Comparison of ENCODE assay signal across 27 cellular contexts in the genomic region with DNA sequence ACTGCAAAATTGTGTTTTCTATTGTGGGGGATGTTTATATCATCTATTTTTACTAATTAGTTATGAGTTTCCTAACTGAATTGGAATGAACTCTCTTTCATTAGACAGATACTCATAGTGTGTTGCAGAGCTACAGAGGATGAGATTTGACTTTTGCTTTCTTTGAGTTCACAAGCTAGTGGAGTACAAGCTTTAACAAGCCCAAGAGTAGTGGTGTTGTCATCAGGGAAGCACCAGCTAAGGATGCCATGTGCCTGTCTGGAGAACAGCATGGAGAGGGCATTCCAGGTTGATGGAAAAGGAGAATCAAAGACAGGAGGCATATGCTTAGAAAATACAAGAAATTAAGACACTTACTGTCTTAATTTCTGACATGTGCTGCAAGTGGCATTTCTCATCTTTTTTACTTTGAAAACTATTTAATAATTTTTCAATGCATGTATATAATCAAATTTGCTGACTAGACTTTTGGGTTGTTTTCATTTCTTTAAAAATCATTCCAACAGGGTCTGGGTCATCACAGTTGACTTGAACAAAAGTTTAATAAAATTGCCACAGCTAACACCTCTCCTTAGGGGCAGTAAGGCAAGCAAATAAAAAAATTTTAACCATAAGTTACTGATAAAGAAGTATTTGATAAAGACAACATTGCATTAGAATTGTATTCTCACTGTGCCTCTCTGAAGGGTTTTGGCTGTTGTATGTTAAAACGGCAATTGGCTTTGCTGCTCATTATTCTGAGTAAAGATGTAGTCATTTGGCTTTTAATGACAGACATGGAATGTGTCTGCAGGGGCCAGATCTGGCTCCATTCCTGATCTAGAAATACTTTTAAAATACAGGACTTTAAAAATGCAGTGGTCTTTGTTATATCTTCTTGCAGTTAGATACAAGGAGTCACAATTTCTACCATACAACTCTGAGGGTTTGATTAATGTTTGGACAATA.
"Had no signal": no experiment of that assay in that cellular context is flagged by ENCODE, and none has a peak within 500 bp of the region (broad histone marks: within the 10 kb centered on the region; RNA-seq: fewer than 3 reads in every experiment).

No MANE protein-coding gene starts in this region.

- H3K27ac Mint-ChIP-seq: activated CD4-positive, alpha-beta memory T cell treated with anti-CD3 and anti-CD28 coated beads, Interleukin-2, amount 10 ng/mL, durations not matched to agents 7 days and 5 days; activated CD4-positive, alpha-beta T cell treated with anti-CD3 and anti-CD28 coated beads, Interleukin-2, amount 10 ng/mL, durations not matched to agents 24 days and 14 days; activated CD8-positive, alpha-beta memory T cell treated with anti-CD3 and anti-CD28 coated beads, Interleukin-2, amount 10 ng/mL, durations not matched to agents 7 days and 5 days; activated naive CD4-positive, alpha-beta T cell treated with anti-CD3 and anti-CD28 coated beads, Interleukin-2, amount 10 ng/mL, durations not matched to agents 7 days and 5 days; activated naive CD8-positive, alpha-beta T cell treated with anti-CD3 and anti-CD28 coated beads, Interleukin-2, amount 50 U/mL, for 24 hours; stimulated activated memory B cell treated with anti-CD40 and anti-IgM and Interleukin-4, amounts not matched to agents 10 μg/mL and 1 μg/mL and 100 μg/mL, for 72 hours had no signal

- H3K36me3 ChIP-seq: brain microvascular endothelial cell, heart right ventricle, lower lobe of right lung, stomach, transverse colon had no signal

- DNase-seq: activated CD4-positive, alpha-beta memory T cell treated with anti-CD3 and anti-CD28 coated beads, Interleukin-2, amount 10 ng/mL, durations not matched to agents 7 days and 5 days; activated CD4-positive, alpha-beta T cell treated with anti-CD3 and anti-CD28 coated beads, Interleukin-2, amount 10 ng/mL, durations not matched to agents 24 days and 14 days; activated CD8-positive, alpha-beta memory T cell treated with anti-CD3 and anti-CD28 coated beads, Interleukin-2, amount 10 ng/mL, durations not matched to agents 7 days and 5 days; activated effector memory CD4-positive, alpha-beta T cell treated with anti-CD3 and anti-CD28 coated beads, Interleukin-2, amount 50 U/mL, for 16 hours; activated naive CD4-positive, alpha-beta T cell treated with anti-CD3 and anti-CD28 coated beads, Interleukin-2, amount 10 ng/mL, durations not matched to agents 7 days and 5 days; activated naive CD8-positive, alpha-beta T cell treated with anti-CD3 and anti-CD28 coated beads, Interleukin-2, amount 50 U/mL, for 24 hours; activated T-cell treated with anti-CD3 and anti-CD28 coated beads for 4 hours; brain microvascular endothelial cell; effector memory CD4-positive, alpha-beta T cell; heart right ventricle; kidney; lower lobe of right lung; right cardiac atrium; stimulated activated CD4-positive, alpha-beta T cell treated with anti-CD3 and anti-CD28 coated beads, Interleukin-2, amount 100 ng/mL, for 24 hours; stomach; T-helper 2 cell; transverse colon had no signal

- H3K4me1 Mint-ChIP-seq: activated CD4-positive, alpha-beta memory T cell treated with anti-CD3 and anti-CD28 coated beads, Interleukin-2, amount 10 ng/mL, durations not matched to agents 7 days and 5 days; activated CD4-positive, alpha-beta T cell treated with anti-CD3 and anti-CD28 coated beads, Interleukin-2, amount 10 ng/mL, durations not matched to agents 24 days and 14 days; activated CD8-positive, alpha-beta memory T cell treated with anti-CD3 and anti-CD28 coated beads, Interleukin-2, amount 10 ng/mL, durations not matched to agents 7 days and 5 days; activated naive CD4-positive, alpha-beta T cell treated with anti-CD3 and anti-CD28 coated beads, Interleukin-2, amount 10 ng/mL, durations not matched to agents 7 days and 5 days; activated naive CD8-positive, alpha-beta T cell treated with anti-CD3 and anti-CD28 coated beads, Interleukin-2, amount 50 U/mL, for 24 hours; central memory CD8-positive, alpha-beta T cell; stimulated activated memory B cell treated with anti-CD40 and anti-IgM and Interleukin-4, amounts not matched to agents 10 μg/mL and 1 μg/mL and 100 μg/mL, for 72 hours had no signal

- H3K9me3 Mint-ChIP-seq: activated CD4-positive, alpha-beta T cell treated with anti-CD3 and anti-CD28 coated beads, Interleukin-2, amount 10 ng/mL, durations not matched to agents 24 days and 14 days had no signal

- ATAC-seq: activated CD4-positive, CD25-positive, alpha-beta regulatory T cell treated with anti-CD3 and anti-CD28 coated beads, Interleukin-2, amount 50 U/mL, for 24 hours; activated CD8-positive, alpha-beta memory T cell treated with anti-CD3 and anti-CD28 coated beads, Interleukin-2, amount 10 ng/mL, durations not matched to agents 7 days and 5 days; activated naive CD8-positive, alpha-beta T cell treated with anti-CD3 and anti-CD28 coated beads, Interleukin-2, amount 50 U/mL, for 24 hours; esophagus mucosa; left lobe of liver; lower lobe of right lung; stimulated activated memory B cell treated with anti-CD40 and anti-IgM and Interleukin-4, amounts not matched to agents 10 μg/mL and 1 μg/mL and 100 μg/mL, for 72 hours had no signal

- FAIRE-seq: colon, kidney, urothelium cell line had no signal

- H3K79me2 ChIP-seq: parathyroid adenoma had no signal

- H3K36me3 Mint-ChIP-seq: activated CD8-positive, alpha-beta memory T cell treated with anti-CD3 and anti-CD28 coated beads, Interleukin-2, amount 10 ng/mL, durations not matched to agents 7 days and 5 days; activated naive CD4-positive, alpha-beta T cell treated with anti-CD3 and anti-CD28 coated beads, Interleukin-2, amount 10 ng/mL, durations not matched to agents 7 days and 5 days; stimulated activated memory B cell treated with anti-CD40 and anti-IgM and Interleukin-4, amounts not matched to agents 10 μg/mL and 1 μg/mL and 100 μg/mL, for 72 hours had no signal

- H3K9ac ChIP-seq: parathyroid adenoma had no signal

- H2AFZ ChIP-seq: parathyroid adenoma had no signal

- H3K4me3 Mint-ChIP-seq: activated CD4-positive, alpha-beta memory T cell treated with anti-CD3 and anti-CD28 coated beads, Interleukin-2, amount 10 ng/mL, durations not matched to agents 7 days and 5 days; activated CD4-positive, alpha-beta T cell treated with anti-CD3 and anti-CD28 coated beads, Interleukin-2, amount 10 ng/mL, durations not matched to agents 24 days and 14 days; activated CD8-positive, alpha-beta memory T cell treated with anti-CD3 and anti-CD28 coated beads, Interleukin-2, amount 10 ng/mL, durations not matched to agents 7 days and 5 days; activated naive CD4-positive, alpha-beta T cell treated with anti-CD3 and anti-CD28 coated beads, Interleukin-2, amount 10 ng/mL, durations not matched to agents 7 days and 5 days; activated naive CD8-positive, alpha-beta T cell treated with anti-CD3 and anti-CD28 coated beads, Interleukin-2, amount 50 U/mL, for 24 hours; central memory CD8-positive, alpha-beta T cell; stimulated activated memory B cell treated with anti-CD40 and anti-IgM and Interleukin-4, amounts not matched to agents 10 μg/mL and 1 μg/mL and 100 μg/mL, for 72 hours had no signal

- H3K4me3 ChIP-seq: heart right ventricle, lower lobe of right lung, skin epidermis, stomach, transverse colon had no signal

- H3K9me3 ChIP-seq: transverse colon had no signal

- H3K4me1 ChIP-seq: heart right ventricle, lower lobe of right lung, parathyroid adenoma, stomach, transverse colon had no signal

- H3K27me3 ChIP-seq: brain microvascular endothelial cell, stomach, transverse colon had no signal

- H3K27ac ChIP-seq: brain microvascular endothelial cell, heart right ventricle, lower lobe of right lung, parathyroid adenoma, skin epidermis, stomach, transverse colon, VCaP had no signal

- H3K27me3 Mint-ChIP-seq: activated CD4-positive, alpha-beta memory T cell treated with anti-CD3 and anti-CD28 coated beads, Interleukin-2, amount 10 ng/mL, durations not matched to agents 7 days and 5 days; activated CD4-positive, alpha-beta T cell treated with anti-CD3 and anti-CD28 coated beads, Interleukin-2, amount 10 ng/mL, durations not matched to agents 24 days and 14 days; activated CD8-positive, alpha-beta memory T cell treated with anti-CD3 and anti-CD28 coated beads, Interleukin-2, amount 10 ng/mL, durations not matched to agents 7 days and 5 days; activated naive CD4-positive, alpha-beta T cell treated with anti-CD3 and anti-CD28 coated beads, Interleukin-2, amount 10 ng/mL, durations not matched to agents 7 days and 5 days; central memory CD8-positive, alpha-beta T cell; stimulated activated memory B cell treated with anti-CD40 and anti-IgM and Interleukin-4, amounts not matched to agents 10 μg/mL and 1 μg/mL and 100 μg/mL, for 72 hours had no signal
